ENCODE assay signal across 25 cellular contexts in genomic region chr7:116541951-116542350, GRCh38. TPM values are rescaled to one million over a fixed set of nuclear protein-coding genes. Genes with fewer than 3 reads are reported as not detected.
DNase-seq lines count a peak whose midpoint lies in the region; ATAC-seq, FAIRE-seq and TF ChIP-seq lines count a peak whose summit lies in the region.
"Had no signal": no experiment of that assay in that cellular context is flagged by ENCODE, and none has a peak within 500 bp of the region (broad histone marks: within the 10 kb centered on the region; RNA-seq: fewer than 3 reads in every experiment).

No MANE protein-coding gene starts in this region.

- H3K4me2 ChIP-seq in astrocyte (ENCODE audit: low read length) (peak overlapping the region; percentile 10), neural progenitor cell (no peak overlapping the region), HepG2 (ENCODE audit: low read depth, low read length) (no peak overlapping the region)

- H3K36me3 Mint-ChIP-seq in astrocyte (ENCODE audit: low read depth, unreplicated experiment) (peaks cover 46% of the 10 kb centered on the region), neural progenitor cell (peaks cover 2% of the 10 kb centered on the region)

- POLR2A ChIA-PET in HepG2 (lab: Yijun Ruan, JAX): no interaction called here

- H3K79me2 ChIP-seq in astrocyte (ENCODE audit: insufficient read depth, low read length) (peaks cover 96% of the 10 kb centered on the region), neural progenitor cell (ENCODE audit: low read depth) (no peaks in the 10 kb centered on the region), HepG2 (ENCODE audit: insufficient read depth, low read length) (no peaks in the 10 kb centered on the region)

- H3K9ac ChIP-seq in astrocyte (ENCODE audit: low read length): peak overlapping the region; percentile 47
- no peak overlapping the region for H3K9ac ChIP-seq in neural progenitor cell
- no peak overlapping the region for H3K9ac ChIP-seq in HepG2 (ENCODE audit: insufficient read depth, low read depth, low read length)

- H3K4me3 ChIP-seq in heart left ventricle: no peak overlapping the region
- no peak overlapping the region for H3K4me3 ChIP-seq in astrocyte (ENCODE audit: insufficient read depth, low read depth, low read length)
- H3K4me3 ChIP-seq in neural progenitor cell: no peak overlapping the region
- H3K4me3 ChIP-seq in upper lobe of left lung: no peak overlapping the region
- H3K4me3 ChIP-seq in HepG2 (replicated peaks in 1 of 3; ENCODE audit: insufficient read depth in 1 of 3, low read depth in 2 of 3, low read length in 3 of 3): no peak overlapping the region
- H3K4me3 ChIP-seq: body of pancreas, pancreas, right lobe of liver had no signal

- TF ChIP-seq EP300 in upper lobe of left lung (IDR thresholded peaks at IDR 0.05) (no peak), HepG2 (IDR thresholded peaks at IDR 0.05; ENCODE audit: low read depth in 2 of 2, low read length in 2 of 2) (no peak), HepG2 (CRISPR knock-in tag; IDR thresholded peaks at IDR 0.05; ENCODE audit: borderline replicate concordance) (no peak)

- H3K4me3 Mint-ChIP-seq in astrocyte (ENCODE audit: unreplicated experiment): no peak overlapping the region
- no peak overlapping the region for H3K4me3 Mint-ChIP-seq in neural progenitor cell
- H3K4me3 Mint-ChIP-seq: activated naive CD8-positive, alpha-beta T cell; activated T-helper 17 cell treated with anti-CD3 and anti-CD28 coated beads, Interleukin-2, amount 50 U/mL, for 72 hours; naive thymus-derived CD8-positive, alpha-beta T cell; T-helper 17 cell had no signal

- H3K27ac Mint-ChIP-seq in astrocyte (ENCODE audit: unreplicated experiment) (peak overlapping the region; percentile 73), neural progenitor cell (no peak overlapping the region)
- H3K27ac Mint-ChIP-seq: activated naive CD8-positive, alpha-beta T cell; activated T-helper 17 cell treated with anti-CD3 and anti-CD28 coated beads, Interleukin-2, amount 50 U/mL, for 72 hours; naive thymus-derived CD8-positive, alpha-beta T cell; T-helper 17 cell had no signal

- H3K27me3 ChIP-seq in heart left ventricle: no peaks in the 10 kb centered on the region
- no peaks in the 10 kb centered on the region for H3K27me3 ChIP-seq in astrocyte (ENCODE audit: insufficient read depth, low read length)
- H3K27me3 ChIP-seq in neural progenitor cell: no peaks in the 10 kb centered on the region
- no peaks in the 10 kb centered on the region for H3K27me3 ChIP-seq in upper lobe of left lung
- no peaks in the 10 kb centered on the region for H3K27me3 ChIP-seq in HepG2 (ENCODE audit: control insufficient read depth in 1 of 2, insufficient read depth in 2 of 2, low read length in 2 of 2)
- H3K27me3 ChIP-seq: BE2C, body of pancreas, pancreas, right lobe of liver had no signal

- no peaks in the 10 kb centered on the region for H3F3A ChIP-seq in neural progenitor cell (ENCODE audit: low read depth)

- peaks cover 49% of the 10 kb centered on the region for H4K20me1 ChIP-seq in astrocyte (ENCODE audit: insufficient read depth, low read length)
- no peaks in the 10 kb centered on the region for H4K20me1 ChIP-seq in neural progenitor cell (ENCODE audit: low read depth)
- no peaks in the 10 kb centered on the region for H4K20me1 ChIP-seq in HepG2 (ENCODE audit: insufficient read depth, low read length)

- no peak overlapping the region for H2AFZ ChIP-seq in astrocyte (ENCODE audit: low read depth, low read length)
- peak overlapping the region; percentile 27 for H2AFZ ChIP-seq in neural progenitor cell (replicated peaks)
- H2AFZ ChIP-seq in HepG2 (ENCODE audit: low read length): no peak overlapping the region

- 61 to 68% (median 63%) methylated on average over 3 of the region's 3 CpGs for WGBS in heart left ventricle, 4 donors
- 52 to 71% methylated on average over 3 of the region's 3 CpGs for WGBS in upper lobe of left lung, 2 donors
- WGBS in HepG2 (ENCODE audit: low lambda C conversion rate): 30% methylated on average over 3 of the region's 3 CpGs

- no peaks in the 10 kb centered on the region for H3K27me3 Mint-ChIP-seq in astrocyte (ENCODE audit: low read depth, unreplicated experiment)
- H3K27me3 Mint-ChIP-seq in neural progenitor cell (ENCODE audit: insufficient read depth, low read depth): no peaks in the 10 kb centered on the region

- ATAC-seq in heart left ventricle: no peak
- ATAC-seq in upper lobe of left lung (ENCODE audit: low FRiP score in 2 of 2): no peak
- no peak for ATAC-seq in HepG2
- ATAC-seq: activated T-helper 17 cell treated with anti-CD3 and anti-CD28 coated beads, Interleukin-2, amount 50 U/mL, for 72 hours; body of pancreas; esophagus mucosa; naive thymus-derived CD8-positive, alpha-beta T cell; pancreas; right lobe of liver; T-helper 17 cell had no signal

- BruUV-seq in HepG2 (replicated peaks; lab: Mats Ljungman, UMichigan): no TSS peak

- TF ChIP-seq RAD21 in HepG2 (CRISPR knock-in tag; IDR thresholded peaks at IDR 0.05): no peak

- H3K9me3 ChIP-seq in heart left ventricle: no peaks in the 10 kb centered on the region
- no peaks in the 10 kb centered on the region for H3K9me3 ChIP-seq in astrocyte (ENCODE audit: insufficient read depth, low read depth, low read length)
- H3K9me3 ChIP-seq in neural progenitor cell (ENCODE audit: low read depth): no peaks in the 10 kb centered on the region
- H3K9me3 ChIP-seq in upper lobe of left lung: no peaks in the 10 kb centered on the region
- H3K9me3 ChIP-seq in HepG2 (ENCODE audit: low read length): no peaks in the 10 kb centered on the region
- H3K9me3 ChIP-seq: BE2C, body of pancreas, pancreas, right lobe of liver had no signal

- peaks cover 58% of the 10 kb centered on the region for H3K4me1 Mint-ChIP-seq in astrocyte (ENCODE audit: low read depth, unreplicated experiment)
- no peaks in the 10 kb centered on the region for H3K4me1 Mint-ChIP-seq in neural progenitor cell
- H3K4me1 Mint-ChIP-seq: activated T-helper 17 cell treated with anti-CD3 and anti-CD28 coated beads, Interleukin-2, amount 50 U/mL, for 72 hours; naive thymus-derived CD8-positive, alpha-beta T cell; T-helper 17 cell had no signal

- no peak for TF ChIP-seq POLR2A in heart left ventricle (IDR thresholded peaks at IDR 0.05)
- no peak for TF ChIP-seq POLR2A in upper lobe of left lung (IDR thresholded peaks at IDR 0.05)
- no peak for TF ChIP-seq POLR2A in HepG2 (IDR thresholded peaks at IDR 0.05; ENCODE audit: insufficient read depth in 1 of 2, low read depth in 2 of 2, low read length in 2 of 2)

- intact Hi-C loops in heart left ventricle (cut with DNase I): no loop called here
- intact Hi-C loops in cardiac septum (cut with DNase I): no loop called here
- intact Hi-C loops in HepG2 (cut with micrococcal nuclease; ENCODE audit: unreplicated experiment): no loop called here

- no peak for FAIRE-seq in astrocyte (lab: Jason Lieb, UNC)
- no peak for FAIRE-seq in HepG2 (lab: Jason Lieb, UNC)
- FAIRE-seq: pancreas had no signal

- no peak for DNase-seq in heart left ventricle
- DNase-seq in cardiac septum (ENCODE audit: low spot score): no peak
- no peak for DNase-seq in astrocyte (ENCODE audit: low read depth)
- no peak for DNase-seq in neural progenitor cell (ENCODE audit: low spot score)
- no peak for DNase-seq in upper lobe of left lung
- no peak for DNase-seq in HepG2 (ENCODE audit: low spot score)
- DNase-seq in activated CD4-positive, alpha-beta T cell treated with anti-CD3 and anti-CD28 coated beads for 48 hours: no peak
- no peak for DNase-seq in GM13976 (ENCODE audit: low spot score)
- DNase-seq: activated CD8-positive, alpha-beta memory T cell treated with anti-CD3 and anti-CD28 coated beads, Interleukin-2, amount 50 U/mL, for 4 hours; BE2C; body of pancreas; effector memory CD4-positive, alpha-beta T cell; GF-D8; naive thymus-derived CD8-positive, alpha-beta T cell; NCI-H1694 treated with DMSO at 0.1 percent for 48 hours; NCI-H748 treated with DMSO at 0.1 percent for 48 hours; pancreas; right lobe of liver; SHP77 treated with DMSO at 0.1 percent for 48 hours; T-helper 17 cell had no signal

- CTCF ChIA-PET in HepG2 (lab: Yijun Ruan, JAX; ENCODE audit: low intra/inter-chr PET ratio, low total read pairs): no interaction called here

- TF ChIP-seq CTCF in heart left ventricle (IDR thresholded peaks at IDR 0.05) (no peak), astrocyte (IDR thresholded peaks at IDR 0.05; ENCODE audit: insufficient read depth, low read depth, low read length) (no peak), neural progenitor cell (IDR thresholded peaks at IDR 0.05) (no peak), upper lobe of left lung (IDR thresholded peaks at IDR 0.05) (no peak), HepG2 (CRISPR knock-in tag; IDR thresholded peaks at IDR 0.05) (no peak), GM13976 (IDR thresholded peaks at IDR 0.05; ENCODE audit: borderline replicate concordance, control extremely low read depth, extremely low read depth, insufficient read depth, missing control alignments) (no peak)

- H3K9me3 Mint-ChIP-seq in astrocyte (ENCODE audit: unreplicated experiment) (no peaks in the 10 kb centered on the region), neural progenitor cell (no peaks in the 10 kb centered on the region)
- H3K9me3 Mint-ChIP-seq: activated T-helper 17 cell treated with anti-CD3 and anti-CD28 coated beads, Interleukin-2, amount 50 U/mL, for 72 hours had no signal

- H3K36me3 ChIP-seq in heart left ventricle: peaks cover 0 to 92% (median 14%) of the 10 kb centered on the region in 9 donors
- peaks cover 36% of the 10 kb centered on the region for H3K36me3 ChIP-seq in astrocyte (ENCODE audit: insufficient read depth, low read length)
- H3K36me3 ChIP-seq in neural progenitor cell: no peaks in the 10 kb centered on the region
- H3K36me3 ChIP-seq in upper lobe of left lung: peaks cover 0 to 19% (median 0%) of the 10 kb centered on the region in 4 donors
- no peaks in the 10 kb centered on the region for H3K36me3 ChIP-seq in HepG2 (replicated peaks in 1 of 2; ENCODE audit: control insufficient read depth in 1 of 2, insufficient read depth in 2 of 2, low read length in 2 of 2)
- H3K36me3 ChIP-seq: BE2C, pancreas, right lobe of liver had no signal

- in situ Hi-C loops in HepG2 (cut with HindIII; ENCODE audit: extremely low pct_ligation_motif_present, low pct_unique_long_range_greater_than_20kb) (no loop called here), GM13976 (cut with MboI; ENCODE audit: low sequenced_read_pairs, unreplicated experiment) (no loop called here)

- H3K27ac ChIP-seq in heart left ventricle: peak overlapping the region in 9 of 12 donors; percentile 5 to 74 (median 40)
- peak overlapping the region; percentile 77 for H3K27ac ChIP-seq in astrocyte (ENCODE audit: low read depth, low read length)
- no peak overlapping the region for H3K27ac ChIP-seq in neural progenitor cell
- peak overlapping the region in 3 of 4 donors; percentile 26 to 69 (median 32) for H3K27ac ChIP-seq in upper lobe of left lung
- no peak overlapping the region for H3K27ac ChIP-seq in HepG2 (ENCODE audit: extremely low read length, insufficient read depth, low read length)
- H3K27ac ChIP-seq: 22Rv1, body of pancreas, pancreas, right lobe of liver, VCaP had no signal

- H3K4me1 ChIP-seq in heart left ventricle: peaks cover 14 to 97% (median 74%) of the 10 kb centered on the region in 12 donors
- peaks cover 35% of the 10 kb centered on the region for H3K4me1 ChIP-seq in astrocyte (ENCODE audit: insufficient read depth, low read length)
- no peaks in the 10 kb centered on the region for H3K4me1 ChIP-seq in neural progenitor cell
- H3K4me1 ChIP-seq in upper lobe of left lung: peaks cover 16 to 50% (median 30%) of the 10 kb centered on the region in 4 donors
- H3K4me1 ChIP-seq in HepG2 (ENCODE audit: insufficient read depth, low read length): no peaks in the 10 kb centered on the region
- H3K4me1 ChIP-seq: BE2C, body of pancreas, pancreas, right lobe of liver had no signal

RNA-seq across cellular contexts. Expression of gene CAV1, which starts 17.1 kb away (rescaled TPM):
- total RNA-seq in heart left ventricle (100 to 1,000 TPM; 216 to 408 (median 281) TPM), cardiac septum (311 TPM), astrocyte (384 and 472 TPM in 2 replicates), neural progenitor cell (ENCODE audit: low replicate concordance) (0.19 and 1.2 TPM in 2 replicates), upper lobe of left lung (100 to 1,000 TPM; 207 to 951 (median 552) TPM), HepG2 (2016; rRNA removed; fragmentation: Illumina TruSeq; extraction: Trizol) (not detected in 2 replicates)
- polyA plus RNA-seq in heart left ventricle (100 to 1,000 TPM; 125 to 297 TPM), HepG2 (2011; rRNA removed) (0.08 and 0.40 TPM in 2 replicates)
- not detected in 2 replicates for total RNA-seq in HepG2 (2016; cell fraction: cytosol; rRNA removed; fragmentation: Illumina TruSeq; extraction: Trizol; ENCODE audit: low read depth)
- total RNA-seq in HepG2 (2016; cell fraction: insoluble cytoplasmic fraction; rRNA removed; fragmentation: Illumina TruSeq; extraction: Trizol): not detected in 2 replicates
- not detected in 2 replicates for total RNA-seq in HepG2 (2016; cell fraction: membrane; rRNA removed; fragmentation: Illumina TruSeq; extraction: Trizol)
- not detected in 2 replicates for total RNA-seq in HepG2 (2016; cell fraction: nucleus; rRNA removed; fragmentation: Illumina TruSeq; extraction: Trizol)
- 0.10 and 0.36 TPM in 2 replicates for polyA plus RNA-seq in HepG2 (2011; cell fraction: cytosol; rRNA removed)
- polyA plus RNA-seq in HepG2 (2011; cell fraction: nucleus; rRNA removed): 0.10 TPM in 1 of 2 replicates, not detected in the other
- polyA plus RNA-seq in HepG2 (2012): 0.13 TPM in 1 of 2 replicates, not detected in the other
- polyA plus RNA-seq in HepG2 (2016; cell fraction: cytosol; fragmentation: Illumina TruSeq; extraction: Trizol; ENCODE audit: low read depth): not detected in 2 replicates
- polyA plus RNA-seq in HepG2 (2016; cell fraction: insoluble cytoplasmic fraction; fragmentation: Illumina TruSeq; extraction: Trizol; ENCODE audit: low read depth): not detected in 2 replicates
- polyA plus RNA-seq in HepG2 (2016; cell fraction: membrane; fragmentation: Illumina TruSeq; extraction: Trizol; ENCODE audit: low read depth): not detected in 2 replicates
- not detected in 2 replicates for polyA plus RNA-seq in HepG2 (2016; cell fraction: nucleus; fragmentation: Illumina TruSeq; extraction: Trizol; ENCODE audit: insufficient read depth, low read depth)
- 31.2 TPM in 1 of 2 replicates, not detected in the other for polyA minus RNA-seq in HepG2 (2011; rRNA and poly(A)+ RNA removed; ENCODE audit: low replicate concordance)
- polyA minus RNA-seq in HepG2 (2011; cell fraction: cytosol; rRNA and poly(A)+ RNA removed): not detected in 2 replicates
- not detected in 2 replicates for polyA minus RNA-seq in HepG2 (2011; cell fraction: nucleus; rRNA and poly(A)+ RNA removed)
- total RNA-seq: naive thymus-derived CD8-positive, alpha-beta T cell had no signal
- polyA plus RNA-seq: naive thymus-derived CD8-positive, alpha-beta T cell had no signal

RNA-seq across cellular contexts. Expression of gene CAV2, which starts 42.4 kb away (rescaled TPM):
- total RNA-seq in heart left ventricle (100 to 1,000 TPM; 189 to 345 (median 237) TPM), cardiac septum (311 TPM), astrocyte (152 and 161 TPM in 2 replicates), neural progenitor cell (ENCODE audit: low replicate concordance) (0.37 and 0.56 TPM in 2 replicates), upper lobe of left lung (100 to 1,000 TPM in 5 of 6 donors, 10 to 100 TPM in 1; 56.6 to 385 (median 183) TPM), HepG2 (2016; rRNA removed; fragmentation: Illumina TruSeq; extraction: Trizol) (0.09 and 0.24 TPM in 2 replicates)
- polyA plus RNA-seq in heart left ventricle (100 to 1,000 TPM in 1 of 2 donors, 10 to 100 TPM in 1; 66.3 to 236 TPM), HepG2 (2011; rRNA removed) (0.18 and 0.42 TPM in 2 replicates)
- not detected in 2 replicates for total RNA-seq in HepG2 (2016; cell fraction: cytosol; rRNA removed; fragmentation: Illumina TruSeq; extraction: Trizol; ENCODE audit: low read depth)
- total RNA-seq in HepG2 (2016; cell fraction: insoluble cytoplasmic fraction; rRNA removed; fragmentation: Illumina TruSeq; extraction: Trizol): 0.17 and 0.24 TPM in 2 replicates
- total RNA-seq in HepG2 (2016; cell fraction: membrane; rRNA removed; fragmentation: Illumina TruSeq; extraction: Trizol): 0.21 and 0.25 TPM in 2 replicates
- not detected in 2 replicates for total RNA-seq in HepG2 (2016; cell fraction: nucleus; rRNA removed; fragmentation: Illumina TruSeq; extraction: Trizol)
- polyA plus RNA-seq in HepG2 (2011; cell fraction: cytosol; rRNA removed): 0.13 and 0.26 TPM in 2 replicates
- 0.05 TPM in 1 of 2 replicates, not detected in the other for polyA plus RNA-seq in HepG2 (2011; cell fraction: nucleus; rRNA removed)
- polyA plus RNA-seq in HepG2 (2012): 0.20 TPM in 1 of 2 replicates, not detected in the other
- 0.09 and 0.12 TPM in 2 replicates for polyA plus RNA-seq in HepG2 (2016; cell fraction: cytosol; fragmentation: Illumina TruSeq; extraction: Trizol; ENCODE audit: low read depth)
- polyA plus RNA-seq in HepG2 (2016; cell fraction: insoluble cytoplasmic fraction; fragmentation: Illumina TruSeq; extraction: Trizol; ENCODE audit: low read depth): not detected in 2 replicates
- 0.28 and 0.46 TPM in 2 replicates for polyA plus RNA-seq in HepG2 (2016; cell fraction: membrane; fragmentation: Illumina TruSeq; extraction: Trizol; ENCODE audit: low read depth)
- polyA plus RNA-seq in HepG2 (2016; cell fraction: nucleus; fragmentation: Illumina TruSeq; extraction: Trizol; ENCODE audit: insufficient read depth, low read depth): not detected in 2 replicates
- 0.04 and 22.5 TPM in 2 replicates for polyA minus RNA-seq in HepG2 (2011; rRNA and poly(A)+ RNA removed; ENCODE audit: low replicate concordance)
- polyA minus RNA-seq in HepG2 (2011; cell fraction: cytosol; rRNA and poly(A)+ RNA removed): 0.18 TPM in 1 of 2 replicates, not detected in the other
- not detected in 2 replicates for polyA minus RNA-seq in HepG2 (2011; cell fraction: nucleus; rRNA and poly(A)+ RNA removed)
- total RNA-seq: naive thymus-derived CD8-positive, alpha-beta T cell had no signal
- polyA plus RNA-seq: naive thymus-derived CD8-positive, alpha-beta T cell had no signal

Comparison
In these comparisons a context has a peak if more than half of its experiments do, and no peak if none do; other contexts are left out.
1. H3K27ac ChIP-seq: peak in heart left ventricle (9 of 12), astrocyte (single experiment) and upper lobe of left lung (3 of 4); none in neural progenitor cell (single experiment) and HepG2 (single experiment).
2. RNA of gene CAV1, which starts 17.1 kb away (total RNA-seq): 207 to 951 TPM in upper lobe of left lung, 384 to 472 TPM in astrocyte, 311 TPM in cardiac septum (single experiment) and 216 to 408 TPM in heart left ventricle; 0.19 to 1.2 TPM in neural progenitor cell and not detected in HepG2; every median in the first group is over 10 times any median in the second.
3. RNA of gene CAV2, which starts 42.4 kb away (total RNA-seq): 311 TPM in cardiac septum (single experiment), 189 to 345 TPM in heart left ventricle, 56.6 to 385 TPM in upper lobe of left lung and 152 to 161 TPM in astrocyte; 0.37 to 0.56 TPM in neural progenitor cell and 0.09 to 0.25 TPM in HepG2; every median in the first group is over 10 times any median in the second.